In the genomic region with DNA sequence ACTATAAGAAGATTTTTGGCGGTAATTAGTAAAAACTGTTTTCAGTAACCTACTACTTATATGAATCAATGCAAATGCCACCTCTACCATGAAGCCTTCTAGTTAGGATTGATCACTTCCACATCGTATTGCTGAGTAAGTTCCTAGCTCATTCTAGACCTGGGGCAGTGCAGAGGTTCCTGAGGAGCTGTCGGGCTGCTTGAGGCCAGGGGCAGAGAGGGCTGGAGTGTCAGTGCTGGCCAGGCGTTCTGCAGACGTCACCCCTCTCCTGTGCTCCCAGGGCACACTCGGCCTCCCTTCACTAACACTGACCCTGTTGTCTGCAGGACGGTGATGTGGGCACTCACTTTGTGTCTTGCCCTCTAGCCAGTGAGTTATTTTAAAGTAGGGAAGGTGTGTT, we compare ENCODE assay signal across 20 cellular contexts.
DNase-seq lines count a peak whose midpoint lies in the region; ATAC-seq and TF ChIP-seq lines count a peak whose summit lies in the region.
"Had no signal": no experiment of that assay in that cellular context is flagged by ENCODE, and none has a peak within 500 bp of the region (broad histone marks: within the 10 kb centered on the region; RNA-seq: fewer than 3 reads in every experiment).

No MANE protein-coding gene starts in this region.

- CTCF ChIA-PET in activated naive CD4-positive, alpha-beta T cell treated with anti-CD3 and anti-CD28 coated beads for 36 hours (lab: Charles Lee): no interaction called here
- CTCF ChIA-PET in activated CD8-positive, alpha-beta T cell treated with anti-CD3 and anti-CD28 coated beads for 36 hours (lab: Charles Lee): no interaction called here

- DNase-seq in activated naive CD4-positive, alpha-beta T cell treated with anti-CD3 and anti-CD28 coated beads for 36 hours: no peak
- DNase-seq in activated naive CD4-positive, alpha-beta T cell treated with anti-CD3 and anti-CD28 coated beads, Interleukin-2, amount 50 U/mL, for 16 hours: no peak
- DNase-seq in activated CD8-positive, alpha-beta T cell treated with anti-CD3 and anti-CD28 coated beads for 36 hours: no peak
- no peak for DNase-seq in memory B cell (ENCODE audit: low spot score in 2 of 2)
- DNase-seq in type B pancreatic cell (ENCODE audit: extremely low spot score, unreplicated experiment): no peak
- no peak for DNase-seq in NOMO-1 (lab: John Stamatoyannopoulos, UW; ENCODE audit: unreplicated experiment in 2 of 2)
- no peak for DNase-seq in NCI-H2171 (lab: John Stamatoyannopoulos, UW)
- DNase-seq in glomerular visceral epithelial cell (ENCODE audit: extremely low spot score): no peak
- DNase-seq: activated CD4-positive, alpha-beta T cell treated with anti-CD3 and anti-CD28 coated beads for 48 hours; activated effector memory CD4-positive, alpha-beta T cell treated with anti-CD3 and anti-CD28 coated beads, Interleukin-2, amount 50 U/mL, for 16 hours; colonic mucosa; endodermal cell; esophagus squamous epithelium; foreskin melanocyte; H7; left cardiac atrium; psoas muscle; stomach; tibial artery had no signal

- H3K36me3 Mint-ChIP-seq in activated naive CD4-positive, alpha-beta T cell treated with anti-CD3 and anti-CD28 coated beads for 36 hours (ENCODE audit: low read depth): peaks cover 54% of the 10 kb centered on the region
- H3K36me3 Mint-ChIP-seq in activated CD8-positive, alpha-beta T cell treated with anti-CD3 and anti-CD28 coated beads for 36 hours (ENCODE audit: low read depth): peaks cover 88% of the 10 kb centered on the region
- H3K36me3 Mint-ChIP-seq in memory B cell (peaks cover 51% of the 10 kb centered on the region), type B pancreatic cell (no peaks in the 10 kb centered on the region)

- no peak for TF ChIP-seq CTCF in activated CD8-positive, alpha-beta T cell treated with anti-CD3 and anti-CD28 coated beads for 36 hours (IDR thresholded peaks at IDR 0.05)
- TF ChIP-seq CTCF in type B pancreatic cell (conservative IDR thresholded peaks at IDR 0.05): no peak

- ATAC-seq in activated CD8-positive, alpha-beta T cell treated with anti-CD3 and anti-CD28 coated beads for 36 hours: no peak
- no peak for ATAC-seq in memory B cell (ENCODE audit: low read depth)
- ATAC-seq: left cardiac atrium, psoas muscle had no signal

- intact Hi-C loops in activated naive CD4-positive, alpha-beta T cell treated with anti-CD3 and anti-CD28 coated beads for 36 hours (cut with micrococcal nuclease): no loop called here
- intact Hi-C loops in activated CD8-positive, alpha-beta T cell treated with anti-CD3 and anti-CD28 coated beads for 36 hours (cut with micrococcal nuclease): no loop called here

- no peaks in the 10 kb centered on the region for H3K9me3 Mint-ChIP-seq in activated naive CD4-positive, alpha-beta T cell treated with anti-CD3 and anti-CD28 coated beads for 36 hours
- H3K9me3 Mint-ChIP-seq in activated CD8-positive, alpha-beta T cell treated with anti-CD3 and anti-CD28 coated beads for 36 hours: no peaks in the 10 kb centered on the region
- H3K9me3 Mint-ChIP-seq in memory B cell (no peaks in the 10 kb centered on the region), type B pancreatic cell (no peaks in the 10 kb centered on the region)
- H3K9me3 Mint-ChIP-seq: endodermal cell; T-helper 1 cell treated with Interleukin-12 subunit alpha and Interleukin-12 subunit beta and Interleukin-4 antibody, amounts not matched to agents 30 μg/mL and 1 μg/mL, for 36 hours had no signal

- peaks cover 21% of the 10 kb centered on the region for H3K4me1 Mint-ChIP-seq in activated naive CD4-positive, alpha-beta T cell treated with anti-CD3 and anti-CD28 coated beads for 36 hours (ENCODE audit: low read depth)
- peaks cover 52% of the 10 kb centered on the region for H3K4me1 Mint-ChIP-seq in activated CD8-positive, alpha-beta T cell treated with anti-CD3 and anti-CD28 coated beads for 36 hours (ENCODE audit: low read depth)
- H3K4me1 Mint-ChIP-seq in memory B cell: peaks cover 6% of the 10 kb centered on the region
- H3K4me1 Mint-ChIP-seq in type B pancreatic cell (ENCODE audit: unreplicated experiment): peaks cover 5% of the 10 kb centered on the region
- H3K4me1 Mint-ChIP-seq: endodermal cell had no signal

- no peak overlapping the region for H3K4me3 Mint-ChIP-seq in activated naive CD4-positive, alpha-beta T cell treated with anti-CD3 and anti-CD28 coated beads for 36 hours
- H3K4me3 Mint-ChIP-seq in activated CD8-positive, alpha-beta T cell treated with anti-CD3 and anti-CD28 coated beads for 36 hours: no peak overlapping the region
- no peak overlapping the region for H3K4me3 Mint-ChIP-seq in memory B cell
- H3K4me3 Mint-ChIP-seq in type B pancreatic cell: peak overlapping the region; percentile 65
- H3K4me3 Mint-ChIP-seq: endodermal cell; T-helper 1 cell treated with Interleukin-12 subunit alpha and Interleukin-12 subunit beta and Interleukin-4 antibody, amounts not matched to agents 30 μg/mL and 1 μg/mL, for 36 hours had no signal

- peak overlapping the region; percentile 34 for H3K27ac Mint-ChIP-seq in activated naive CD4-positive, alpha-beta T cell treated with anti-CD3 and anti-CD28 coated beads for 36 hours
- H3K27ac Mint-ChIP-seq in activated CD8-positive, alpha-beta T cell treated with anti-CD3 and anti-CD28 coated beads for 36 hours: peak overlapping the region; percentile 34
- H3K27ac Mint-ChIP-seq in memory B cell (peak overlapping the region; percentile 76), type B pancreatic cell (peak overlapping the region; percentile 94)
- H3K27ac Mint-ChIP-seq: endodermal cell; T-helper 1 cell treated with Interleukin-12 subunit alpha and Interleukin-12 subunit beta and Interleukin-4 antibody, amounts not matched to agents 30 μg/mL and 1 μg/mL, for 36 hours had no signal

- POLR2A ChIA-PET in activated CD8-positive, alpha-beta T cell treated with anti-CD3 and anti-CD28 coated beads for 36 hours (lab: Charles Lee): interaction anchor here (1.5 to 1.7 kb wide), 2 partner anchors 8 to 11 kb away, joined by 3 to 4 read pairs; no protein-coding TSS in a partner anchor

- no peaks in the 10 kb centered on the region for H3K27me3 Mint-ChIP-seq in activated naive CD4-positive, alpha-beta T cell treated with anti-CD3 and anti-CD28 coated beads for 36 hours (ENCODE audit: low read depth)
- H3K27me3 Mint-ChIP-seq in activated CD8-positive, alpha-beta T cell treated with anti-CD3 and anti-CD28 coated beads for 36 hours: no peaks in the 10 kb centered on the region
- H3K27me3 Mint-ChIP-seq in memory B cell (no peaks in the 10 kb centered on the region), type B pancreatic cell (no peaks in the 10 kb centered on the region)

Comparison
In these comparisons a context has a peak if more than half of its experiments do, and no peak if none do; other contexts are left out.
1. H3K27ac Mint-ChIP-seq: peak in every context shown above with its lines; median percentile 94 in type B pancreatic cell; 76 in memory B cell; 34 in activated naive CD4-positive, alpha-beta T cell treated with anti-CD3 and anti-CD28 coated beads for 36 hours; 34 in activated CD8-positive, alpha-beta T cell treated with anti-CD3 and anti-CD28 coated beads for 36 hours.